In genomic region chr18:66668706-66669105, GRCh38 we compare ENCODE assay signal across 28 cellular contexts.
"Had no signal": no experiment of that assay in that cellular context is flagged by ENCODE, and none has a peak within 500 bp of the region (broad histone marks: within the 10 kb centered on the region; RNA-seq: fewer than 3 reads in every experiment).

No MANE protein-coding gene starts in this region.

- H3K9me3 Mint-ChIP-seq: dendritic cell treated with granulocyte-macrophage colony-stimulating factor and Interleukin-4, amounts not matched to agents 40 ng/mL and 50 ng/mL, for 4 days; endodermal cell; mesothelial cell of epicardium had no signal

- H3K27me3 ChIP-seq: colonic mucosa, esophagus squamous epithelium, gastrocnemius medialis, heart right ventricle, left lung had no signal

- H3K4me1 ChIP-seq: colonic mucosa, esophagus squamous epithelium, gastrocnemius medialis, heart right ventricle, left lung, lower lobe of right lung had no signal

- FAIRE-seq: endometrium, islet of Langerhans, keratinocyte had no signal

- ATAC-seq: effector memory CD8-positive, alpha-beta T cell; esophagus mucosa; gastrocnemius medialis; heart right ventricle; left cardiac atrium; left lung; left ventricle myocardium superior; lower lobe of right lung; mucosa of descending colon had no signal

- H3K27me3 Mint-ChIP-seq: dendritic cell treated with granulocyte-macrophage colony-stimulating factor and Interleukin-4, amounts not matched to agents 40 ng/mL and 50 ng/mL, for 4 days; effector memory CD8-positive, alpha-beta T cell; naive B cell had no signal

- H3K4me3 ChIP-seq: colonic mucosa, esophagus squamous epithelium, gastrocnemius medialis, heart right ventricle, left lung, lower lobe of right lung, mucosa of descending colon had no signal

- H3K36me3 Mint-ChIP-seq: mesothelial cell of epicardium, naive B cell had no signal

- H3K4me1 Mint-ChIP-seq: endodermal cell, mesothelial cell of epicardium, naive B cell had no signal

- H3K27ac Mint-ChIP-seq: dendritic cell treated with granulocyte-macrophage colony-stimulating factor and Interleukin-4, amounts not matched to agents 40 ng/mL and 50 ng/mL, for 4 days; effector memory CD8-positive, alpha-beta T cell; endodermal cell; mesothelial cell of epicardium had no signal

- DNase-seq: colonic mucosa; cortex of kidney; effector CD8-positive, alpha-beta T cell; effector memory CD8-positive, alpha-beta T cell; endodermal cell; erythroblast; esophagus squamous epithelium; foreskin fibroblast; foreskin melanocyte; gastrocnemius medialis; glutamatergic neuron; head of caudate nucleus; heart right ventricle; hippocampal formation; left cardiac atrium; left lung; left ventricle myocardium superior; lower lobe of right lung; mesenchymal stem cell; mucosa of descending colon; naive B cell had no signal

- H3K9me3 ChIP-seq: colonic mucosa, esophagus squamous epithelium, gastrocnemius medialis, heart right ventricle, left lung, lower lobe of right lung, mucosa of descending colon had no signal

- H3K27ac ChIP-seq: colonic mucosa, epithelial cell of prostate, esophagus squamous epithelium, gastrocnemius medialis, heart right ventricle, left lung, lower lobe of right lung had no signal

- H3K4me3 Mint-ChIP-seq: dendritic cell treated with granulocyte-macrophage colony-stimulating factor and Interleukin-4, amounts not matched to agents 40 ng/mL and 50 ng/mL, for 4 days; effector memory CD8-positive, alpha-beta T cell; endodermal cell; mesothelial cell of epicardium; naive B cell had no signal

- H3K36me3 ChIP-seq: colonic mucosa, esophagus squamous epithelium, gastrocnemius medialis, heart right ventricle, left lung, lower lobe of right lung had no signal
